ENCODE assay signal across 22 cellular contexts in genomic region chr14:102998393-102998792, GRCh38.
"Had no signal": no experiment of that assay in that cellular context is flagged by ENCODE, and none has a peak within 500 bp of the region (broad histone marks: within the 10 kb centered on the region; RNA-seq: fewer than 3 reads in every experiment).

No MANE protein-coding gene starts in this region.

- H3K36me3 Mint-ChIP-seq: activated CD4-positive, alpha-beta memory T cell treated with anti-CD3 and anti-CD28 coated beads for 36 hours; activated CD8-positive, alpha-beta memory T cell treated with anti-CD3 and anti-CD28 coated beads, Interleukin-2, amount 10 ng/mL, durations not matched to agents 7 days and 5 days had no signal

- ATAC-seq: activated CD4-positive, alpha-beta T cell treated with anti-CD3 and anti-CD28 coated beads for 36 hours; activated CD8-positive, alpha-beta memory T cell treated with anti-CD3 and anti-CD28 coated beads, Interleukin-2, amount 10 ng/mL, durations not matched to agents 7 days and 5 days; effector memory CD8-positive, alpha-beta T cell; left ventricle myocardium superior; naive thymus-derived CD8-positive, alpha-beta T cell; stimulated activated naive B cell treated with anti-CD40 and anti-IgM and Interleukin-4, amounts not matched to agents 10 μg/mL and 1 μg/mL and 100 μg/mL, for 72 hours had no signal

- H3K27me3 Mint-ChIP-seq: activated CD4-positive, alpha-beta memory T cell treated with anti-CD3 and anti-CD28 coated beads for 36 hours; activated CD4-positive, alpha-beta T cell treated with anti-CD3 and anti-CD28 coated beads for 36 hours; activated CD8-positive, alpha-beta memory T cell treated with anti-CD3 and anti-CD28 coated beads, Interleukin-2, amount 10 ng/mL, durations not matched to agents 7 days and 5 days; activated naive CD4-positive, alpha-beta T cell treated with anti-CD3 and anti-CD28 coated beads, Interleukin-2, amount 50 U/mL, for 24 hours; activated T-cell treated with anti-CD3 and anti-CD28 coated beads, Interleukin-2, amount 50 U/mL, for 24 hours; brain; memory B cell; stimulated activated naive B cell treated with anti-CD40 and anti-IgM and Interleukin-4, amounts not matched to agents 10 μg/mL and 1 μg/mL and 100 μg/mL, for 72 hours had no signal

- H3K4me3 Mint-ChIP-seq: activated CD4-positive, alpha-beta memory T cell treated with anti-CD3 and anti-CD28 coated beads for 36 hours; activated CD4-positive, alpha-beta T cell treated with anti-CD3 and anti-CD28 coated beads for 36 hours; activated CD8-positive, alpha-beta memory T cell treated with anti-CD3 and anti-CD28 coated beads, Interleukin-2, amount 10 ng/mL, durations not matched to agents 7 days and 5 days; activated naive CD4-positive, alpha-beta T cell treated with anti-CD3 and anti-CD28 coated beads, Interleukin-2, amount 50 U/mL, for 24 hours; activated T-cell treated with anti-CD3 and anti-CD28 coated beads, Interleukin-2, amount 50 U/mL, for 24 hours; brain; central memory CD8-positive, alpha-beta T cell; effector memory CD8-positive, alpha-beta T cell; memory B cell; naive thymus-derived CD8-positive, alpha-beta T cell; stimulated activated naive B cell treated with anti-CD40 and anti-IgM and Interleukin-4, amounts not matched to agents 10 μg/mL and 1 μg/mL and 100 μg/mL, for 72 hours had no signal

- H3K4me3 ChIP-seq: adrenal gland, tibial artery, uterus had no signal

- H3K27ac ChIP-seq: adrenal gland, tibial artery, uterus had no signal

- H3K4me1 Mint-ChIP-seq: activated CD4-positive, alpha-beta T cell treated with anti-CD3 and anti-CD28 coated beads for 36 hours; activated CD8-positive, alpha-beta memory T cell treated with anti-CD3 and anti-CD28 coated beads, Interleukin-2, amount 10 ng/mL, durations not matched to agents 7 days and 5 days; activated naive CD4-positive, alpha-beta T cell treated with anti-CD3 and anti-CD28 coated beads, Interleukin-2, amount 50 U/mL, for 24 hours; brain; central memory CD8-positive, alpha-beta T cell; naive thymus-derived CD8-positive, alpha-beta T cell had no signal

- H3K27ac Mint-ChIP-seq: activated CD4-positive, alpha-beta memory T cell treated with anti-CD3 and anti-CD28 coated beads for 36 hours; activated CD4-positive, alpha-beta T cell treated with anti-CD3 and anti-CD28 coated beads for 36 hours; activated CD8-positive, alpha-beta memory T cell treated with anti-CD3 and anti-CD28 coated beads, Interleukin-2, amount 10 ng/mL, durations not matched to agents 7 days and 5 days; activated naive CD4-positive, alpha-beta T cell treated with anti-CD3 and anti-CD28 coated beads, Interleukin-2, amount 50 U/mL, for 24 hours; activated T-cell treated with anti-CD3 and anti-CD28 coated beads, Interleukin-2, amount 50 U/mL, for 24 hours; effector memory CD8-positive, alpha-beta T cell; memory B cell; naive thymus-derived CD8-positive, alpha-beta T cell; stimulated activated naive B cell treated with anti-CD40 and anti-IgM and Interleukin-4, amounts not matched to agents 10 μg/mL and 1 μg/mL and 100 μg/mL, for 72 hours had no signal

- H3K9me3 ChIP-seq: adrenal gland, tibial artery, uterus had no signal

- DNase-seq: activated CD4-positive, alpha-beta memory T cell treated with anti-CD3 and anti-CD28 coated beads for 36 hours; activated CD4-positive, alpha-beta T cell treated with anti-CD3 and anti-CD28 coated beads for 36 hours; activated CD8-positive, alpha-beta memory T cell treated with anti-CD3 and anti-CD28 coated beads, Interleukin-2, amount 10 ng/mL, durations not matched to agents 7 days and 5 days; activated effector memory CD4-positive, alpha-beta T cell treated with Interleukin-2 at 50 U/mL for 16 hours; activated T-cell treated with anti-CD3 and anti-CD28 coated beads, Interleukin-2, amount 50 U/mL, for 24 hours; adrenal gland; dermis blood vessel endothelial cell; effector memory CD8-positive, alpha-beta T cell; hypothalamus; kidney glomerular epithelial cell; left ventricle myocardium superior; naive thymus-derived CD8-positive, alpha-beta T cell; stimulated activated CD4-positive, alpha-beta T cell treated with anti-CD3 and anti-CD28 coated beads, Interleukin-15, amount 100 ng/mL, for 24 hours; stimulated activated CD4-positive, alpha-beta T cell treated with anti-CD3 and anti-CD28 coated beads, Interleukin-4, amount 100 ng/mL, for 1 hour; stimulated activated naive B cell treated with anti-CD40 and anti-IgM and Interleukin-4, amounts not matched to agents 10 μg/mL and 1 μg/mL and 100 μg/mL, for 72 hours; T-helper 1 cell; tibial artery; uterus had no signal
